In the genomic region with DNA sequence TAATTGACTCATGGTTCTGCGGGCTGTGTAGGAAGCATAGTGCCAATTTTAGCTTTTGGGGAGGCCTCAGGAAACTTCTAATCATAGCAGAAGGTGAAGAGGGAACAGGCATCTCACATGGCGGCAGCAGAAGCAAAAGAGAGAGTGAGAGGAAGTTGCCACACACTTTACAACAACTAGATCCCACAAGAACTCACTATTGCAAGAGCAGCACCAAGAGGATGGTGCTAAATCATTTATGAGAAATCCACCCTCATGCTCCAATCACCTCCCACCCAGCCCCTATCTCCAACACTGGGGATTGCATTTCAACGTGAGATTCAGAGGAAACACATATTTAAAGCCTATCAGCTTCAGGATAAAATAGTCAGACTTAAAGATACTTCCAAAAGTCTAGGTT, we compare ENCODE assay signal across 1 cellular context.
TF ChIP-seq lines count a peak whose summit lies in the region.

No MANE protein-coding gene starts in this region.

TF ChIP-seq in GM12878, 131 proteins besides CTCF, POLR2A, EP300 and RAD21:
- TF ChIP-seq POLR2AphosphoS5 (IDR thresholded peaks at IDR 0.05; ENCODE audit: low read length) (no peak), WRNIP1 (IDR thresholded peaks at IDR 0.05; ENCODE audit: borderline replicate concordance, low read depth, low read length) (no peak), ETV6 (conservative IDR thresholded peaks at IDR 0.05 in 1 of 2, IDR thresholded peaks at IDR 0.05 in 1 of 2; ENCODE audit: borderline replicate concordance in 1 of 2, low read depth in 1 of 2) (no peak), SREBF1 (IDR thresholded peaks at IDR 0.05; ENCODE audit: low read length) (no peak), CREB1 (IDR thresholded peaks at IDR 0.05; ENCODE audit: low read depth) (no peak), MEF2B (IDR thresholded peaks at IDR 0.05; ENCODE audit: partially characterized antibody, poor library complexity, severe bottlenecking) (no peak), FOXK2 (IDR thresholded peaks at IDR 0.05) (no peak), POLR2AphosphoS2 (IDR thresholded peaks at IDR 0.05; ENCODE audit: low read depth, low read length) (no peak), DPF2 (IDR thresholded peaks at IDR 0.05) (no peak), TCF3 (IDR thresholded peaks at IDR 0.05; ENCODE audit: borderline replicate concordance, insufficient read depth, low read depth, low read length) (no peak), JUND (IDR thresholded peaks at IDR 0.05; ENCODE audit: low read depth, low read length) (no peak), SIX5 (IDR thresholded peaks at IDR 0.05; ENCODE audit: low read depth, low read length, severe bottlenecking) (no peak)
- TF ChIP-seq, protein P1, sequence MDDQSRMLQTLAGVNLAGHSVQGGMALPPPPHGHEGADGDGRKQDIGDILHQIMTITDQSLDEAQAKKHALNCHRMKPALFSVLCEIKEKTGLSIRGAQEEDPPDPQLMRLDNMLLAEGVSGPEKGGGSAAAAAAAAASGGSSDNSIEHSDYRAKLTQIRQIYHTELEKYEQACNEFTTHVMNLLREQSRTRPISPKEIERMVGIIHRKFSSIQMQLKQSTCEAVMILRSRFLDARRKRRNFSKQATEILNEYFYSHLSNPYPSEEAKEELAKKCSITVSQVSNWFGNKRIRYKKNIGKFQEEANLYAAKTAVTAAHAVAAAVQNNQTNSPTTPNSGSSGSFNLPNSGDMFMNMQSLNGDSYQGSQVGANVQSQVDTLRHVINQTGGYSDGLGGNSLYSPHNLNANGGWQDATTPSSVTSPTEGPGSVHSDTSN (IDR thresholded peaks at IDR 0.05; ENCODE audit: insufficient replicate concordance, low read depth, low read length): no peak
- TF ChIP-seq, protein P2, sequence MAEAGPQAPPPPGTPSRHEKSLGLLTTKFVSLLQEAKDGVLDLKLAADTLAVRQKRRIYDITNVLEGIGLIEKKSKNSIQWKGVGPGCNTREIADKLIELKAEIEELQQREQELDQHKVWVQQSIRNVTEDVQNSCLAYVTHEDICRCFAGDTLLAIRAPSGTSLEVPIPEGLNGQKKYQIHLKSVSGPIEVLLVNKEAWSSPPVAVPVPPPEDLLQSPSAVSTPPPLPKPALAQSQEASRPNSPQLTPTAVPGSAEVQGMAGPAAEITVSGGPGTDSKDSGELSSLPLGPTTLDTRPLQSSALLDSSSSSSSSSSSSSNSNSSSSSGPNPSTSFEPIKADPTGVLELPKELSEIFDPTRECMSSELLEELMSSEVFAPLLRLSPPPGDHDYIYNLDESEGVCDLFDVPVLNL (IDR thresholded peaks at IDR 0.05; ENCODE audit: low read depth, low read length): no peak
- TF ChIP-seq, protein P3, sequence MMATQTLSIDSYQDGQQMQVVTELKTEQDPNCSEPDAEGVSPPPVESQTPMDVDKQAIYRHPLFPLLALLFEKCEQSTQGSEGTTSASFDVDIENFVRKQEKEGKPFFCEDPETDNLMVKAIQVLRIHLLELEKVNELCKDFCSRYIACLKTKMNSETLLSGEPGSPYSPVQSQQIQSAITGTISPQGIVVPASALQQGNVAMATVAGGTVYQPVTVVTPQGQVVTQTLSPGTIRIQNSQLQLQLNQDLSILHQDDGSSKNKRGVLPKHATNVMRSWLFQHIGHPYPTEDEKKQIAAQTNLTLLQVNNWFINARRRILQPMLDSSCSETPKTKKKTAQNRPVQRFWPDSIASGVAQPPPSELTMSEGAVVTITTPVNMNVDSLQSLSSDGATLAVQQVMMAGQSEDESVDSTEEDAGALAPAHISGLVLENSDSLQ (IDR thresholded peaks at IDR 0.05): no peak
- TF ChIP-seq, protein P4, sequence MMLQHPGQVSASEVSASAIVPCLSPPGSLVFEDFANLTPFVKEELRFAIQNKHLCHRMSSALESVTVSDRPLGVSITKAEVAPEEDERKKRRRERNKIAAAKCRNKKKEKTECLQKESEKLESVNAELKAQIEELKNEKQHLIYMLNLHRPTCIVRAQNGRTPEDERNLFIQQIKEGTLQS (IDR thresholded peaks at IDR 0.05; ENCODE audit: borderline replicate concordance, extremely low read depth, low read depth, low read length): no peak
